In genomic region chr1:150568567-150568966, GRCh38 we compare ENCODE assay signal across 9 cellular contexts. TPM values are rescaled to one million over a fixed set of nuclear protein-coding genes. Genes with fewer than 3 reads are reported as not detected.
DNase-seq lines count a peak whose midpoint lies in the region; ATAC-seq, FAIRE-seq and TF ChIP-seq lines count a peak whose summit lies in the region.
"Had no signal": no experiment of that assay in that cellular context is flagged by ENCODE, and none has a peak within 500 bp of the region (broad histone marks: within the 10 kb centered on the region; RNA-seq: fewer than 3 reads in every experiment).

No MANE protein-coding gene starts in this region.

- peak overlapping the region; percentile 71 for H3K9ac ChIP-seq in mammary epithelial cell (ENCODE audit: insufficient read depth, low read length)
- peak overlapping the region; percentile 47 for H3K9ac ChIP-seq in muscle layer of colon (ENCODE audit: low read length)

- peaks cover 3% of the 10 kb centered on the region for H4K20me1 ChIP-seq in mammary epithelial cell (ENCODE audit: insufficient read depth, low read length)

- H3K79me2 ChIP-seq in mammary epithelial cell (ENCODE audit: insufficient read depth, low read length), result peaks cover 41% of the 10 kb centered on the region

- no peaks in the 10 kb centered on the region for H3K27me3 Mint-ChIP-seq in IgD-negative memory B cell

- ATAC-seq in A549 (peak; percentile 12 to 28), HG03196 (IDR thresholded peaks at IDR 0.05; ENCODE audit: unreplicated experiment) (no peak), GM21526 (IDR thresholded peaks at IDR 0.05; ENCODE audit: low FRiP score, unreplicated experiment) (no peak), HG02763 (IDR thresholded peaks at IDR 0.05; ENCODE audit: unreplicated experiment) (no peak)

- dilution Hi-C loops in mammary epithelial cell (cut with HindIII; ENCODE audit: low sequenced_read_pairs), result no loop called here

- no peak for TF ChIP-seq RAD21 in A549 (conservative IDR thresholded peaks at IDR 0.05 in 1 of 2, IDR thresholded peaks at IDR 0.05 in 1 of 2)

- H2AFZ ChIP-seq in mammary epithelial cell (ENCODE audit: low read depth, low read length), result no peak overlapping the region

- H3K36me3 ChIP-seq in mammary epithelial cell (ENCODE audit: insufficient read depth, low read length) (peaks cover 10% of the 10 kb centered on the region), muscle layer of colon (ENCODE audit: insufficient read depth, low read length) (peaks cover 14% of the 10 kb centered on the region)

- TF ChIP-seq POLR2A in A549 (IDR thresholded peaks at IDR 0.05; ENCODE audit: low read length), result no peak

- TSS peak; percentile 73 for BruUV-seq in mammary epithelial cell (replicated peaks; lab: Mats Ljungman, UMichigan)

- intact Hi-C loops in mammary epithelial cell (cut with micrococcal nuclease), result loop anchor here (2.0 kb wide), 1 partner anchor 52 kb away; no protein-coding TSS in a partner anchor

- peak overlapping the region; percentile 79 to 97 (median 87) for H3K4me3 Mint-ChIP-seq in IgD-negative memory B cell

- peak overlapping the region; percentile 92 to 96 (median 95) for H3K27ac Mint-ChIP-seq in IgD-negative memory B cell

- CTCF ChIA-PET in A549 (lab: Yijun Ruan, JAX), result interaction anchor here (0.5 to 11.6 kb wide), 8 partner anchors 9 to 287 kb away, joined by 3 to 210 read pairs (median 4); partner anchors contain the start of genes ENSA and MCL1
- CTCF ChIA-PET in mammary epithelial cell (lab: Charles Lee; ENCODE audit: low non-redundant PET), result no interaction called here

- POLR2A ChIA-PET in A549 (lab: Yijun Ruan, JAX), result interaction anchor here (0.7 to 4.7 kb wide), 5 partner anchors 9 to 438 kb away, joined by 3 to 84 read pairs (median 5); partner anchors contain the start of genes ENSA, GOLPH3L, MCL1 and MINDY1

- no peaks in the 10 kb centered on the region for H3K9me3 ChIP-seq in A549
- H3K9me3 ChIP-seq in mammary epithelial cell (replicated peaks; ENCODE audit: insufficient read depth, low read length), result no peaks in the 10 kb centered on the region
- no peaks in the 10 kb centered on the region for H3K9me3 ChIP-seq in muscle layer of colon (ENCODE audit: low read length)

- H3K4me1 Mint-ChIP-seq in IgD-negative memory B cell, result peaks cover 47 to 71% (median 56%) of the 10 kb centered on the region in 3 donors

- peaks cover 87% of the 10 kb centered on the region for H3K4me1 ChIP-seq in A549
- H3K4me1 ChIP-seq in mammary epithelial cell (ENCODE audit: insufficient read depth, low read length), result peaks cover 69% of the 10 kb centered on the region
- peaks cover 78% of the 10 kb centered on the region for H3K4me1 ChIP-seq in muscle layer of colon (ENCODE audit: insufficient read depth, low read length)

- in situ Hi-C loops in mammary epithelial cell (cut with MboI; ENCODE audit: low sequenced_read_pairs in 2 of 2), result loop anchor here in 1 of 2 donors (5.0 kb wide), 1 partner anchor 59 kb away; the partner anchor contains the start of gene ENSA

- TF ChIP-seq CTCF in A549 (IDR thresholded peaks at IDR 0.05) (no peak), mammary epithelial cell (conservative IDR thresholded peaks at IDR 0.05 in 1 of 2, IDR thresholded peaks at IDR 0.05 in 1 of 2; ENCODE audit: extremely low read depth in 1 of 2, insufficient read depth in 1 of 2, low read depth in 1 of 2, low read length in 2 of 2) (no peak)

- H3K4me3 ChIP-seq in A549 (no peak overlapping the region; the same call in 2 of the 3 replicates), mammary epithelial cell (replicated peaks in 1 of 3; ENCODE audit: insufficient read depth in 1 of 3, low read depth in 2 of 3, low read length in 3 of 3) (no peak overlapping the region), muscle layer of colon (ENCODE audit: low read depth in 1 of 2, low read length in 2 of 2) (peak overlapping the region; percentile 21 to 51)

- no peak for TF ChIP-seq EP300 in A549 (IDR thresholded peaks at IDR 0.05)

- H3K9me3 Mint-ChIP-seq in IgD-negative memory B cell, result no peaks in the 10 kb centered on the region

- H3K4me2 ChIP-seq in A549 (peak overlapping the region; percentile 65), mammary epithelial cell (ENCODE audit: insufficient read depth, low read depth, low read length) (peak overlapping the region; percentile 9)

- FAIRE-seq in A549 (lab: Jason Lieb, UNC), result no peak

- DNase-seq in A549 (ENCODE audit: low read depth in 1 of 2, low spot score in 1 of 2) (no peak), mammary epithelial cell (no peak), amniotic stem cell (lab: John Stamatoyannopoulos, UW) (no peak)

- H3K36me3 Mint-ChIP-seq in IgD-negative memory B cell, result peaks cover 17% of the 10 kb centered on the region

- no peaks in the 10 kb centered on the region for H3K27me3 ChIP-seq in mammary epithelial cell (ENCODE audit: insufficient read depth, low read length)
- H3K27me3 ChIP-seq in muscle layer of colon (ENCODE audit: control insufficient read depth in 1 of 2, insufficient read depth in 2 of 2, low read length in 2 of 2), result no peaks in the 10 kb centered on the region

- H3K27ac ChIP-seq in A549 (peak overlapping the region; percentile 79 to 99), mammary epithelial cell (ENCODE audit: insufficient read depth, low read depth, low read length) (peak overlapping the region; percentile 88), muscle layer of colon (ENCODE audit: low read depth, low read length) (peak overlapping the region; percentile 87)

TF ChIP-seq in A549, 52 proteins besides CTCF, POLR2A, EP300 and RAD21 (continues in another document):
- TF ChIP-seq TP53 (CRISPR knock-in tag; IDR thresholded peaks at IDR 0.05) (0 out of 2 replicates have a peak, but pooled peaks have one; percentile 48), NR3C1 (IDR thresholded peaks at IDR 0.05) (no peak), HOXB13 (CRISPR knock-in tag; IDR thresholded peaks at IDR 0.05; ENCODE audit: low read depth) (peak; percentile 16; the same call in 1 of the 2 replicates), RARB (CRISPR knock-in tag; IDR thresholded peaks at IDR 0.05) (0 out of 2 replicates have a peak, but pooled peaks have one; percentile 18), PBX3 (IDR thresholded peaks at IDR 0.05) (no peak), HEYL (CRISPR knock-in tag; IDR thresholded peaks at IDR 0.05) (no peak), CHD2 (IDR thresholded peaks at IDR 0.05; ENCODE audit: low read length, partially characterized antibody) (no peak)
- TF ChIP-seq, protein P1, sequence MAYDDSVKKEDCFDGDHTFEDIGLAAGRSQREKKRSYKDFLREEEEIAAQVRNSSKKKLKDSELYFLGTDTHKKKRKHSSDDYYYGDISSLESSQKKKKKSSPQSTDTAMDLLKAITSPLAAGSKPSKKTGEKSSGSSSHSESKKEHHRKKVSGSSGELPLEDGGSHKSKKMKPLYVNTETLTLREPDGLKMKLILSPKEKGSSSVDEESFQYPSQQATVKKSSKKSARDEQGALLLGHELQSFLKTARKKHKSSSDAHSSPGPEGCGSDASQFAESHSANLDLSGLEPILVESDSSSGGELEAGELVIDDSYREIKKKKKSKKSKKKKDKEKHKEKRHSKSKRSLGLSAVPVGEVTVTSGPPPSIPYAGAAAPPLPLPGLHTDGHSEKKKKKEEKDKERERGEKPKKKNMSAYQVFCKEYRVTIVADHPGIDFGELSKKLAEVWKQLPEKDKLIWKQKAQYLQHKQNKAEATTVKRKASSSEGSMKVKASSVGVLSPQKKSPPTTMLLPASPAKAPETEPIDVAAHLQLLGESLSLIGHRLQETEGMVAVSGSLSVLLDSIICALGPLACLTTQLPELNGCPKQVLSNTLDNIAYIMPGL (CRISPR knock-in tag; IDR thresholded peaks at IDR 0.05; ENCODE audit: borderline replicate concordance), result no peak
- TF ChIP-seq, protein P2, sequence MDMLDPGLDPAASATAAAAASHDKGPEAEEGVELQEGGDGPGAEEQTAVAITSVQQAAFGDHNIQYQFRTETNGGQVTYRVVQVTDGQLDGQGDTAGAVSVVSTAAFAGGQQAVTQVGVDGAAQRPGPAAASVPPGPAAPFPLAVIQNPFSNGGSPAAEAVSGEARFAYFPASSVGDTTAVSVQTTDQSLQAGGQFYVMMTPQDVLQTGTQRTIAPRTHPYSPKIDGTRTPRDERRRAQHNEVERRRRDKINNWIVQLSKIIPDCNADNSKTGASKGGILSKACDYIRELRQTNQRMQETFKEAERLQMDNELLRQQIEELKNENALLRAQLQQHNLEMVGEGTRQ (IDR thresholded peaks at IDR 0.05), result no peak

RNA-seq across cellular contexts. Expression of gene MCL1, which starts 10.8 kb away (rescaled TPM):
- polyA plus RNA-seq in A549 (2011; rRNA removed) (145 and 202 TPM in 2 replicates), A549 (2017; fragmentation: RNase III; extraction: RNeasy Plus Mini Kit Qiagen cat#74134 plus additional on column Dnase treatment) (77.5 to 80.0 TPM (median 78.6 TPM) in 3 replicates), IgD-negative memory B cell (99.6 TPM), mammary epithelial cell (126 TPM)
- 54.2 and 63.4 TPM in 2 replicates for polyA plus RNA-seq in A549 (2012; cell fraction: cytosol; rRNA removed)
- polyA plus RNA-seq in A549 (2012; cell fraction: nucleus; rRNA removed), result 178 and 186 TPM in 2 replicates
- 144 and 151 TPM in 2 replicates for polyA minus RNA-seq in A549 (2011; rRNA and poly(A)+ RNA removed)
- total RNA-seq in mammary epithelial cell, result 100 to 1,000 TPM; 289 to 455 TPM
- 272 TPM for polyA minus RNA-seq in mammary epithelial cell

RNA-seq across cellular contexts. Expression of gene ADAMTSL4, which starts 19.4 kb away (rescaled TPM):
- polyA plus RNA-seq in A549 (2011; rRNA removed), result 1.3 and 1.8 TPM in 2 replicates
- polyA plus RNA-seq in A549 (2012; cell fraction: cytosol; rRNA removed), result 3.1 and 3.6 TPM in 2 replicates
- 15.6 and 15.8 TPM in 2 replicates for polyA plus RNA-seq in A549 (2012; cell fraction: nucleus; rRNA removed)
- polyA plus RNA-seq in A549 (2017; fragmentation: RNase III; extraction: RNeasy Plus Mini Kit Qiagen cat#74134 plus additional on column Dnase treatment), result 1.3 to 2.0 TPM (median 1.5 TPM) in 3 replicates
- 0.54 and 1.2 TPM in 2 replicates for polyA minus RNA-seq in A549 (2011; rRNA and poly(A)+ RNA removed)
- polyA plus RNA-seq in IgD-negative memory B cell, result 0.30 TPM
- 10 to 100 TPM in 1 of 2 donors, 1 to 10 TPM in 1; 2.9 to 98.0 TPM for total RNA-seq in mammary epithelial cell
- 4.8 TPM for polyA plus RNA-seq in mammary epithelial cell
- 5.1 TPM for polyA minus RNA-seq in mammary epithelial cell

RNA-seq across cellular contexts. Expression of gene FALEC, which starts 53.0 kb away (rescaled TPM):
- polyA plus RNA-seq in A549 (2011; rRNA removed), result 0.36 TPM in 1 of 2 replicates, not detected in the other
- polyA plus RNA-seq in A549 (2012; cell fraction: cytosol; rRNA removed), result 0.09 and 0.25 TPM in 2 replicates
- 0.12 TPM in 1 of 2 replicates, not detected in the other for polyA plus RNA-seq in A549 (2012; cell fraction: nucleus; rRNA removed)
- polyA plus RNA-seq in A549 (2017; fragmentation: RNase III; extraction: RNeasy Plus Mini Kit Qiagen cat#74134 plus additional on column Dnase treatment), result 0.28 to 0.80 TPM (median 0.74 TPM) in 3 replicates
- not detected in 2 replicates for polyA minus RNA-seq in A549 (2011; rRNA and poly(A)+ RNA removed)
- polyA plus RNA-seq in IgD-negative memory B cell, result 1.0 TPM
- not detected for total RNA-seq in mammary epithelial cell
- not detected for polyA plus RNA-seq in mammary epithelial cell
- polyA minus RNA-seq in mammary epithelial cell, result not detected
- total RNA-seq: kidney epithelial cell had no signal

Comparison
In these comparisons a context has a peak if more than half of its experiments do, and no peak if none do; other contexts are left out.
1. ATAC-seq: peak in A549 (2 of 2); none in HG03196 (single experiment), GM21526 (single experiment) and HG02763 (single experiment).
2. H3K4me3 ChIP-seq: peak in muscle layer of colon (2 of 2); none in A549 (single experiment) and mammary epithelial cell (0 of 3).
3. Peak in every context shown above with its lines, with median percentiles within 50 percentile points of each other: H3K27ac ChIP-seq.